ENCODE assay signal across 13 cellular contexts in the genomic region with DNA sequence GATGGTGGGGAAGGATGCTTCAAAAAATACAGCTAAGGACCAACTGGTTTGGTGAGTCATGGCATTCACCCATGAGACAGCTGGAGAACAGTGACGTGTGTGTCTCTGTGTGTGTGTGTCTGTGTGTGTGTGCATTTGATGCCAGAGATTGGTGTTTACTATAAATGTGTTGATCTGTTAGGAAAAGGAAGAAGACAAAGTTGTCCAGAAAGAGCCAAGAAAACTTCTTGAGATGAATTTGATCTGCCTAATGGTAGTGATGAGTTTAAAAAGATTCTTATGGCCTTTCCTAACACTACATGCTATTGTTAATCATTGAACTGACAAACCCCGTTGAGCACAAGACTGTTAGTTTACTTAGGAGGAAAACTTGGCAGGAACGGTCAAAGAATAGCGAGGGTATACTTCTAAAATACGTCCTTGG. TPM values are rescaled to one million over a fixed set of nuclear protein-coding genes. Genes with fewer than 3 reads are reported as not detected.
DNase-seq lines count a peak whose midpoint lies in the region; ATAC-seq and TF ChIP-seq lines count a peak whose summit lies in the region.
"Had no signal": no experiment of that assay in that cellular context is flagged by ENCODE, and none has a peak within 500 bp of the region (broad histone marks: within the 10 kb centered on the region; RNA-seq: fewer than 3 reads in every experiment).

No MANE protein-coding gene starts in this region.

- no peak overlapping the region for H2AFZ ChIP-seq in GM23248
- H2AFZ ChIP-seq in hepatocyte = no peak overlapping the region
- no peak overlapping the region for H2AFZ ChIP-seq in smooth muscle cell (ENCODE audit: low read depth)
- H2AFZ ChIP-seq in MM.1S (ENCODE audit: low read length) = no peak overlapping the region

- peak; percentile 71 for DNase-seq in GM23248
- DNase-seq in astrocyte of the cerebellum (ENCODE audit: low read depth) = no peak
- no peak for DNase-seq in hepatocyte (ENCODE audit: low spot score)
- DNase-seq in smooth muscle cell (lab: John Stamatoyannopoulos, UW; ENCODE audit: unreplicated experiment) = no peak
- DNase-seq in MM.1S = no peak
- no peak for DNase-seq in 8988T
- DNase-seq: activated CD4-positive, alpha-beta T cell treated with anti-CD3 and anti-CD28 coated beads, Interleukin-2, amount 10 ng/mL, durations not matched to agents 24 days and 14 days; Kasumi-1; left ventricle myocardium superior; SHP77 had no signal

- H3F3A ChIP-seq in GM23248 (ENCODE audit: insufficient read depth) = peaks cover 65% of the 10 kb centered on the region
- H3F3A ChIP-seq in smooth muscle cell (ENCODE audit: low read depth) = peaks cover 6% of the 10 kb centered on the region
- H3F3A ChIP-seq in MM.1S (ENCODE audit: insufficient read depth, low read length) = no peaks in the 10 kb centered on the region

- WGBS in GM23248 (ENCODE audit: low coverage in 1 of 2, low lambda C conversion rate in 2 of 2, missing lambda C conversion rate in 2 of 2), 2 experiments = 81% methylated on average over 5 of the region's 5 CpGs
- 24% methylated on average over 5 of the region's 5 CpGs for WGBS in hepatocyte (ENCODE audit: low lambda C conversion rate, missing lambda C conversion rate)
- WGBS in smooth muscle cell (ENCODE audit: low lambda C conversion rate) = 57% methylated on average over 5 of the region's 5 CpGs

- peak overlapping the region; percentile 97 for H3K4me2 ChIP-seq in GM23248 (ENCODE audit: unreplicated experiment)
- H3K4me2 ChIP-seq in hepatocyte = peak overlapping the region; percentile 51
- peak overlapping the region; percentile 81 for H3K4me2 ChIP-seq in smooth muscle cell
- H3K4me2 ChIP-seq in MM.1S (ENCODE audit: low read depth, low read length) = no peak overlapping the region

- H3K27me3 ChIP-seq in GM23248 (replicated peaks; ENCODE audit: insufficient read depth) = no peaks in the 10 kb centered on the region
- H3K27me3 ChIP-seq in hepatocyte = no peaks in the 10 kb centered on the region
- no peaks in the 10 kb centered on the region for H3K27me3 ChIP-seq in smooth muscle cell (ENCODE audit: low read depth)
- H3K27me3 ChIP-seq in MM.1S (replicated peaks; ENCODE audit: insufficient read depth, low read length) = no peaks in the 10 kb centered on the region
- H3K27me3 ChIP-seq: adrenal gland had no signal

- H3K9me2 ChIP-seq in GM23248 (ENCODE audit: insufficient read depth) = no peaks in the 10 kb centered on the region
- H3K9me2 ChIP-seq in hepatocyte (replicated peaks; ENCODE audit: insufficient read depth) = no peaks in the 10 kb centered on the region
- H3K9me2 ChIP-seq in MM.1S (replicated peaks; ENCODE audit: insufficient read depth, low read length) = no peaks in the 10 kb centered on the region

- peak overlapping the region; percentile 89 for H3K9ac ChIP-seq in GM23248
- peak overlapping the region; percentile 31 for H3K9ac ChIP-seq in smooth muscle cell (ENCODE audit: low read depth)
- no peak overlapping the region for H3K9ac ChIP-seq in MM.1S (ENCODE audit: low read length)

- H3K9me3 ChIP-seq in GM23248 (ENCODE audit: low read depth) = no peaks in the 10 kb centered on the region
- no peaks in the 10 kb centered on the region for H3K9me3 ChIP-seq in hepatocyte (ENCODE audit: low read depth)
- no peaks in the 10 kb centered on the region for H3K9me3 ChIP-seq in smooth muscle cell (replicated peaks; ENCODE audit: low read depth)
- H3K9me3 ChIP-seq in MM.1S (replicated peaks; ENCODE audit: insufficient read depth, low read length) = no peaks in the 10 kb centered on the region
- H3K9me3 ChIP-seq: adrenal gland had no signal

- H3K4me1 ChIP-seq in GM23248 (ENCODE audit: insufficient read depth) = peaks cover 57% of the 10 kb centered on the region
- H3K4me1 ChIP-seq in hepatocyte (ENCODE audit: insufficient read depth) = peaks cover 38% of the 10 kb centered on the region
- no peaks in the 10 kb centered on the region for H3K4me1 ChIP-seq in smooth muscle cell (ENCODE audit: low read depth)
- no peaks in the 10 kb centered on the region for H3K4me1 ChIP-seq in MM.1S (ENCODE audit: low read length)

- no peak for ATAC-seq in HG03457 (IDR thresholded peaks at IDR 0.05; ENCODE audit: unreplicated experiment)
- ATAC-seq: HCT116, left ventricle myocardium superior had no signal

- H4K20me1 ChIP-seq in GM23248 (ENCODE audit: insufficient read depth) = no peaks in the 10 kb centered on the region
- no peaks in the 10 kb centered on the region for H4K20me1 ChIP-seq in hepatocyte (ENCODE audit: insufficient read depth, poor library complexity, severe bottlenecking)
- H4K20me1 ChIP-seq in smooth muscle cell (ENCODE audit: low read depth) = no peaks in the 10 kb centered on the region
- no peaks in the 10 kb centered on the region for H4K20me1 ChIP-seq in MM.1S (ENCODE audit: insufficient read depth, low read length)

- no peaks in the 10 kb centered on the region for H3K36me3 ChIP-seq in GM23248 (ENCODE audit: low read depth)
- no peaks in the 10 kb centered on the region for H3K36me3 ChIP-seq in hepatocyte (replicated peaks; ENCODE audit: insufficient read depth, low read depth)
- no peaks in the 10 kb centered on the region for H3K36me3 ChIP-seq in smooth muscle cell (ENCODE audit: low read depth)
- H3K36me3 ChIP-seq in MM.1S (replicated peaks; ENCODE audit: insufficient read depth, low read length) = no peaks in the 10 kb centered on the region
- H3K36me3 ChIP-seq: adrenal gland had no signal

- H3K4me3 ChIP-seq in GM23248 = peak overlapping the region; percentile 85
- H3K4me3 ChIP-seq in astrocyte of the cerebellum (ENCODE audit: low read depth, low read length) = peak overlapping the region; percentile 49
- H3K4me3 ChIP-seq in hepatocyte = no peak overlapping the region
- peak overlapping the region; percentile 27 for H3K4me3 ChIP-seq in smooth muscle cell
- H3K4me3 ChIP-seq in MM.1S (ENCODE audit: low read length) = no peak overlapping the region

- peak overlapping the region; percentile 92 for H3K27ac ChIP-seq in GM23248
- peak overlapping the region; percentile 66 for H3K27ac ChIP-seq in hepatocyte
- H3K27ac ChIP-seq in smooth muscle cell (ENCODE audit: low read depth) = peak overlapping the region; percentile 79
- no peak overlapping the region for H3K27ac ChIP-seq in MM.1S (ENCODE audit: low read length)
- H3K27ac ChIP-seq: adrenal gland had no signal

- in situ Hi-C loops in GM23248 (cut with MboI) (no loop called here), astrocyte of the cerebellum (cut with HindIII; ENCODE audit: low sequenced_read_pairs) (no loop called here)

- TF ChIP-seq CTCF in astrocyte of the cerebellum (IDR thresholded peaks at IDR 0.05; ENCODE audit: low read depth, low read length, missing control alignments) (no peak), hepatocyte (IDR thresholded peaks at IDR 0.05; ENCODE audit: poor library complexity) (no peak), smooth muscle cell (IDR thresholded peaks at IDR 0.05; ENCODE audit: borderline replicate concordance, insufficient read depth, poor library complexity, severe bottlenecking) (no peak), MM.1S (IDR thresholded peaks at IDR 0.05; ENCODE audit: low read length) (no peak)

- peaks cover 55% of the 10 kb centered on the region for H3K79me2 ChIP-seq in GM23248 (ENCODE audit: insufficient read depth)
- H3K79me2 ChIP-seq in hepatocyte = peaks cover 9% of the 10 kb centered on the region
- peaks cover 4% of the 10 kb centered on the region for H3K79me2 ChIP-seq in smooth muscle cell (ENCODE audit: low read depth)
- H3K79me2 ChIP-seq in MM.1S (ENCODE audit: low read length) = no peaks in the 10 kb centered on the region

RNA-seq across cellular contexts. Expression of a gene that starts 36.4 kb away (rescaled TPM):
- total RNA-seq in GM23248 (2014; rRNA removed; shearing (Covaris generic)) = 87.9 and 93.5 TPM in 2 replicates
- polyA plus RNA-seq in GM23248 (2016; fragmentation: Nextera tagmentation; extraction: Ambion mirVana) (75.4 and 78.5 TPM in 2 replicates), hepatocyte (46.4 and 49.6 TPM in 2 replicates), smooth muscle cell (20.0 and 26.8 TPM in 2 replicates)
- total RNA-seq in hepatocyte (66.8 and 72.8 TPM in 2 replicates), smooth muscle cell (32.4 and 36.6 TPM in 2 replicates)

Comparison
In these comparisons a context has a peak if more than half of its experiments do, and no peak if none do; other contexts are left out.
1. H3K4me3 ChIP-seq: peak in GM23248 (single experiment), astrocyte of the cerebellum (single experiment) and smooth muscle cell (single experiment); none in hepatocyte (single experiment) and MM.1S (single experiment).